8 cellular contexts compared by ENCODE assay signal in genomic region chr4:119238068-119238722, GRCh38. TPM values are rescaled to one million over a fixed set of nuclear protein-coding genes. Genes with fewer than 3 reads are reported as not detected.
DNase-seq lines count a peak whose midpoint lies in the region; ATAC-seq, FAIRE-seq and TF ChIP-seq lines count a peak whose summit lies in the region.

No MANE protein-coding gene starts in this region.

- ATAC-seq in GM19043 (IDR thresholded peaks at IDR 0.05; ENCODE audit: low read depth, unreplicated experiment) = peak; percentile 96
- ATAC-seq in HG02571 (IDR thresholded peaks at IDR 0.05; ENCODE audit: unreplicated experiment) = peak; percentile 98
- ATAC-seq in gastroesophageal sphincter = no peak

- no peak overlapping the region for H2BK120ac ChIP-seq in trophoblast cell (ENCODE audit: insufficient read depth, low read length, poor library complexity)

- TF ChIP-seq POLR2A in gastroesophageal sphincter (IDR thresholded peaks at IDR 0.05) = no peak

- no peak overlapping the region for H2BK12ac ChIP-seq in trophoblast cell (ENCODE audit: low read length)

- no peak overlapping the region for H4K8ac ChIP-seq in trophoblast cell (ENCODE audit: low read depth, low read length)

- no peak overlapping the region for H3K9ac ChIP-seq in trophoblast cell (ENCODE audit: low read length)

- no peaks in the 10 kb centered on the region for H3K79me1 ChIP-seq in trophoblast cell (ENCODE audit: low read length)

- H3K14ac ChIP-seq in trophoblast cell (ENCODE audit: low read length) = no peak overlapping the region

- H3K27ac ChIP-seq in trophoblast cell (ENCODE audit: low read depth, low read length) (no peak overlapping the region), gastroesophageal sphincter (no peak overlapping the region)

- H3K79me2 ChIP-seq in trophoblast cell (ENCODE audit: control insufficient read depth, insufficient read depth, low read length, poor library complexity) = no peaks in the 10 kb centered on the region

- H3K4ac ChIP-seq in trophoblast cell (ENCODE audit: low read depth, low read length) = no peak overlapping the region

- H3K4me3 ChIP-seq in trophoblast cell (ENCODE audit: low read depth, low read length) = no peak overlapping the region
- no peak overlapping the region for H3K4me3 ChIP-seq in gastroesophageal sphincter

- no peak overlapping the region for H3K18ac ChIP-seq in trophoblast cell (ENCODE audit: low read length)

- peaks cover 0 to 3% of the 10 kb centered on the region in 2 experiments for H3K4me1 ChIP-seq in trophoblast cell (ENCODE audit: control insufficient read depth in 1 of 2, insufficient read depth in 2 of 2, low read length in 2 of 2)
- H3K4me1 ChIP-seq in gastroesophageal sphincter = peaks cover 6 to 48% (median 7%) of the 10 kb centered on the region in 3 donors

- H2AFZ ChIP-seq in trophoblast cell (ENCODE audit: insufficient read depth, low read length, poor library complexity) = no peak overlapping the region

- H4K91ac ChIP-seq in trophoblast cell (ENCODE audit: low read depth, low read length) = no peak overlapping the region

- H3K36me3 ChIP-seq in trophoblast cell (ENCODE audit: control insufficient read depth in 1 of 2, insufficient read depth in 2 of 2, low read length in 2 of 2) (peaks cover 5 to 7% of the 10 kb centered on the region in 2 experiments), gastroesophageal sphincter (peaks cover 4 to 58% of the 10 kb centered on the region in 2 donors)

- no peak overlapping the region for H3K4me2 ChIP-seq in trophoblast cell (ENCODE audit: low read length)

- H3K27me3 ChIP-seq in trophoblast cell (ENCODE audit: insufficient read depth, low read length) (no peaks in the 10 kb centered on the region), gastroesophageal sphincter (no peaks in the 10 kb centered on the region)

- WGBS in trophoblast cell (ENCODE audit: extremely low coverage, insufficient coverage, insufficient read length) = no CpG with 5 or more reads among the region's 4 CpGs
- WGBS in gastroesophageal sphincter (ENCODE audit: low coverage in 1 of 2), 2 donors = 78 to 87% methylated on average over 3 to 4 of the region's 4 CpGs

- H3K23ac ChIP-seq in trophoblast cell (ENCODE audit: low read length) = no peak overlapping the region

- no peak overlapping the region for H2BK5ac ChIP-seq in trophoblast cell (ENCODE audit: low read depth, low read length, poor library complexity)

- FAIRE-seq in HTR-8/SVneo (lab: Jason Lieb, UNC) = peak; percentile 38

- H4K12ac ChIP-seq in trophoblast cell (ENCODE audit: low read depth, low read length) = no peak overlapping the region

- no peak for TF ChIP-seq EP300 in gastroesophageal sphincter (IDR thresholded peaks at IDR 0.05)

- DNase-seq in HTR-8/SVneo (ENCODE audit: insufficient read length, low spot score) = no peak
- peak; percentile 3 to 8 for DNase-seq in trophoblast cell
- DNase-seq in NCI-H446 treated with DMSO at 0.1 percent for 48 hours (lab: John Stamatoyannopoulos, UW) = no peak
- DNase-seq in NAMALWA (ENCODE audit: low spot score) = no peak
- no peak for DNase-seq in NCI-H1105 (lab: John Stamatoyannopoulos, UW)

- H3K9me3 ChIP-seq in trophoblast cell (ENCODE audit: insufficient read depth, low read depth, low read length) (no peaks in the 10 kb centered on the region), gastroesophageal sphincter (no peaks in the 10 kb centered on the region)

- TF ChIP-seq CTCF in gastroesophageal sphincter (IDR thresholded peaks at IDR 0.05) = no peak

- H2AK5ac ChIP-seq in trophoblast cell (ENCODE audit: low read length) = no peak overlapping the region

RNA-seq across cellular contexts. Expression of gene USP53, which starts 25.7 kb away (rescaled TPM):
- 34.9 and 35.3 TPM in 2 replicates for polyA plus RNA-seq in trophoblast cell (2013)
- total RNA-seq in gastroesophageal sphincter = 100 to 1,000 TPM in 3 of 4 donors, 10 to 100 TPM in 1; 79.0 to 186 (median 125) TPM

Comparison
In these comparisons a context has a peak if more than half of its experiments do, and no peak if none do; other contexts are left out.
1. DNase-seq: peak in trophoblast cell (2 of 2); none in HTR-8/SVneo (single experiment), NCI-H446 treated with DMSO at 0.1 percent for 48 hours (single experiment), NAMALWA (single experiment) and NCI-H1105 (single experiment).